In genomic region chr7:33346055-33346454, GRCh38 we compare ENCODE assay signal across 25 cellular contexts.
"Had no signal": no experiment of that assay in that cellular context is flagged by ENCODE, and none has a peak within 500 bp of the region (broad histone marks: within the 10 kb centered on the region; RNA-seq: fewer than 3 reads in every experiment).

No MANE protein-coding gene starts in this region.

- DNase-seq: activated B cell treated with CpG ODN at 0.5 μM for 24 hours; activated CD4-positive, alpha-beta memory T cell treated with anti-CD3 and anti-CD28 coated beads for 36 hours; activated CD4-positive, alpha-beta T cell treated with anti-CD3 and anti-CD28 coated beads for 4 hours; activated CD4-positive, alpha-beta T cell treated with anti-CD3 and anti-CD28 coated beads, Interleukin-2, amount 10 ng/mL, durations not matched to agents 24 days and 14 days; activated CD4-positive, alpha-beta T cell treated with anti-CD3 and anti-CD28 coated beads, Interleukin-2, amount 50 U/mL, for 1 hour; activated CD4-positive, alpha-beta T cell treated with anti-CD3 and anti-CD28 coated beads, Interleukin-2, amount 50 U/mL, for 4 hours; activated CD4-positive, CD25-positive, alpha-beta regulatory T cell treated with anti-CD3 and anti-CD28 coated beads, Interleukin-2, amount 50 U/mL, for 72 hours; activated CD8-positive, alpha-beta memory T cell treated with anti-CD3 and anti-CD28 coated beads, Interleukin-2, amount 50 U/mL, for 4 hours; activated CD8-positive, alpha-beta T cell treated with anti-CD3 and anti-CD28 coated beads for 36 hours; activated effector memory CD4-positive, alpha-beta T cell treated with Interleukin-2 at 50 U/mL for 16 hours; activated gamma-delta T cell; activated naive CD4-positive, alpha-beta T cell treated with anti-CD3 and anti-CD28 coated beads, Interleukin-2, amount 10 ng/mL, durations not matched to agents 7 days and 5 days; activated naive CD4-positive, alpha-beta T cell treated with Interleukin-2 at 50 U/mL for 16 hours; activated naive CD8-positive, alpha-beta T cell treated with anti-CD3 and anti-CD28 coated beads, Interleukin-2, amount 10 ng/mL, durations not matched to agents 7 days and 5 days; activated naive CD8-positive, alpha-beta T cell treated with anti-CD3 and anti-CD28 coated beads, Interleukin-2, amount 50 U/mL, for 24 hours; activated T-cell treated with anti-CD3 and anti-CD28 coated beads for 4 hours; activated T-cell treated with anti-CD3 and anti-CD28 coated beads, Interleukin-2, amount 50 U/mL, for 1 hour; activated T-cell treated with anti-CD3 and anti-CD28 coated beads, Interleukin-2, amount 50 U/mL, for 48 hours; amygdala; anterior cingulate cortex; caudate nucleus; cerebellar nuclear complex; colonic mucosa; T-helper 2 cell; T-helper 9 cell had no signal
